ENCODE assay signal across 33 cellular contexts in genomic region chr7:135035252-135035651, GRCh38.
"Had no signal": no experiment of that assay in that cellular context is flagged by ENCODE, and none has a peak within 500 bp of the region (broad histone marks: within the 10 kb centered on the region; RNA-seq: fewer than 3 reads in every experiment).

No MANE protein-coding gene starts in this region.

- ATAC-seq: activated naive CD4-positive, alpha-beta T cell treated with anti-CD3 and anti-CD28 coated beads, Interleukin-2, amount 50 U/mL, for 72 hours; activated naive CD8-positive, alpha-beta T cell treated with anti-CD3 and anti-CD28 coated beads, Interleukin-2, amount 50 U/mL, for 24 hours; activated T-cell treated with anti-CD3 and anti-CD28 coated beads, Interleukin-2, amount 50 U/mL, for 4 hours; activated T-cell treated with anti-CD3 and anti-CD28 coated beads, Interleukin-2, amount 50 U/mL, for 72 hours; activated T-helper 17 cell treated with anti-CD3 and anti-CD28 coated beads, Interleukin-2, amount 50 U/mL, for 72 hours; body of pancreas had no signal

- H3K36me3 ChIP-seq: adrenal gland, ascending aorta, brain microvascular endothelial cell, breast epithelium, cardiac muscle cell had no signal

- DNase-seq: activated effector memory CD4-positive, alpha-beta T cell treated with anti-CD3 and anti-CD28 coated beads, Interleukin-2, amount 50 U/mL, for 16 hours; activated effector memory CD4-positive, alpha-beta T cell treated with Interleukin-2 at 50 U/mL for 16 hours; activated gamma-delta T cell; activated gamma-delta T cell treated with Interleukin-2 at 50 U/mL for 16 hours; activated naive CD4-positive, alpha-beta T cell; activated naive CD4-positive, alpha-beta T cell treated with anti-CD3 and anti-CD28 coated beads for 36 hours; activated naive CD4-positive, alpha-beta T cell treated with anti-CD3 and anti-CD28 coated beads, Interleukin-2, amount 10 ng/mL, durations not matched to agents 7 days and 5 days; activated naive CD4-positive, alpha-beta T cell treated with anti-CD3 and anti-CD28 coated beads, Interleukin-2, amount 50 U/mL, for 16 hours; activated naive CD4-positive, alpha-beta T cell treated with Interleukin-2 at 50 U/mL for 16 hours; activated naive CD8-positive, alpha-beta T cell treated with anti-CD3 and anti-CD28 coated beads for 36 hours; activated naive CD8-positive, alpha-beta T cell treated with anti-CD3 and anti-CD28 coated beads, Interleukin-2, amount 10 ng/mL, durations not matched to agents 7 days and 5 days; activated naive CD8-positive, alpha-beta T cell treated with anti-CD3 and anti-CD28 coated beads, Interleukin-2, amount 50 U/mL, for 24 hours; activated T-cell treated with anti-CD3 and anti-CD28 coated beads, Interleukin-2, amount 50 U/mL, for 24 hours; activated T-cell treated with anti-CD3 and anti-CD28 coated beads, Interleukin-2, amount 50 U/mL, for 4 hours; activated T-cell treated with anti-CD3 and anti-CD28 coated beads, Interleukin-2, amount 50 U/mL, for 48 hours; activated T-cell treated with anti-CD3 and anti-CD28 coated beads, Interleukin-2, amount 50 U/mL, for 72 hours; adrenal gland; amniotic stem cell; amygdala; anterior cingulate cortex; aorta; brain microvascular endothelial cell; caudate nucleus; central memory CD4-positive, alpha-beta T cell; cerebellar nuclear complex had no signal

- H3K27me3 ChIP-seq: adrenal gland, ascending aorta, body of pancreas, brain microvascular endothelial cell, breast epithelium, cardiac muscle cell had no signal

- H3K4me3 ChIP-seq: adrenal gland, ascending aorta, body of pancreas, breast epithelium, cardiac muscle cell had no signal

- FAIRE-seq: astrocyte, bronchial epithelial cell had no signal

- H3K27ac ChIP-seq: adrenal gland, ascending aorta, brain microvascular endothelial cell, breast epithelium, cardiac muscle cell had no signal

- H3K4me1 ChIP-seq: adrenal gland, ascending aorta, breast epithelium had no signal

- H3K9me3 ChIP-seq: adrenal gland, ascending aorta, body of pancreas, breast epithelium had no signal
